Comparison of ENCODE assay signal across 20 cellular contexts in the genomic region with DNA sequence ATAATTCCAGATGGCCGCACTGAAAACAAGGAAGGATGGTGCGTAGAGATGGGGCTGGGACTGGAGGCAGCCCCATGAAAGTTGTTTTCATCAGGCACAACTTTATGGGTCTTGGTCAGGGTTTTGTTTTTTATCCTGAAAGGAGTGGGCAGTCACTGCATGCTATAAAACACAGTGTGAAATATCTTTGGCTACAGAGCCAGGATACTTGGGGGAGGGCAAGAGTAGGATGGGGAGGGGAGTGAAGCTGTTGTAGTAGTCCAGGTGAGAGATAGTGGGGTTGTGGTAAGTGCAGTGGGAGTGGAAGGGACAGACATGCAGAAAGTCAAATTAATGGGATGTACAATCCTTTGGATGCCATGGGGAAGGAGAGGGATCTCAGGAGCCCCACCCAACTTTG. TPM values are rescaled to one million over a fixed set of nuclear protein-coding genes. Genes with fewer than 3 reads are reported as not detected.
"Had no signal": no experiment of that assay in that cellular context is flagged by ENCODE, and none has a peak within 500 bp of the region (broad histone marks: within the 10 kb centered on the region; RNA-seq: fewer than 3 reads in every experiment).

No MANE protein-coding gene starts in this region.

- H3K4me3 ChIP-seq: ascending aorta, colonic mucosa, hepatocyte, psoas muscle, thoracic aorta, vagina had no signal

- H3K36me3 ChIP-seq: colonic mucosa had no signal

- ATAC-seq: activated T-cell treated with anti-CD3 and anti-CD28 coated beads, Interleukin-2, amount 50 U/mL, for 72 hours; naive thymus-derived CD8-positive, alpha-beta T cell had no signal

- H3K27ac Mint-ChIP-seq: activated CD4-positive, alpha-beta memory T cell treated with anti-CD3 and anti-CD28 coated beads, Interleukin-2, amount 10 ng/mL, durations not matched to agents 7 days and 5 days; activated naive CD8-positive, alpha-beta T cell treated with anti-CD3 and anti-CD28 coated beads for 36 hours; activated T-cell treated with anti-CD3 and anti-CD28 coated beads, Interleukin-2, amount 50 U/mL, for 72 hours; stimulated activated naive CD8-positive, alpha-beta T cell treated with anti-CD3 and anti-CD28 coated beads, Interleukin-15, Interleukin-2, amounts not matched to agents 100 ng/mL and 50 ng/mL, for 24 hours had no signal

- H3K9me3 ChIP-seq: ascending aorta, colonic mucosa, psoas muscle, thoracic aorta, vagina had no signal

- H3K9me3 Mint-ChIP-seq: activated CD4-positive, alpha-beta memory T cell treated with anti-CD3 and anti-CD28 coated beads, Interleukin-2, amount 10 ng/mL, durations not matched to agents 7 days and 5 days; activated T-cell treated with anti-CD3 and anti-CD28 coated beads, Interleukin-2, amount 50 U/mL, for 72 hours; naive thymus-derived CD8-positive, alpha-beta T cell had no signal

- H3K27me3 ChIP-seq: ascending aorta, colonic mucosa, hepatocyte, vagina had no signal

- H3K27me3 Mint-ChIP-seq: activated CD4-positive, alpha-beta memory T cell treated with anti-CD3 and anti-CD28 coated beads, Interleukin-2, amount 10 ng/mL, durations not matched to agents 7 days and 5 days; activated naive CD8-positive, alpha-beta T cell treated with anti-CD3 and anti-CD28 coated beads for 36 hours; naive thymus-derived CD8-positive, alpha-beta T cell; stimulated activated naive CD8-positive, alpha-beta T cell treated with anti-CD3 and anti-CD28 coated beads, Interleukin-15, Interleukin-2, amounts not matched to agents 100 ng/mL and 50 ng/mL, for 24 hours had no signal

- H3K4me1 ChIP-seq: colonic mucosa, vagina had no signal

- H3K27ac ChIP-seq: ascending aorta, colonic mucosa, hepatocyte, psoas muscle, thoracic aorta, vagina had no signal

- DNase-seq: activated CD4-positive, alpha-beta memory T cell treated with anti-CD3 and anti-CD28 coated beads, Interleukin-2, amount 10 ng/mL, durations not matched to agents 7 days and 5 days; activated gamma-delta T cell treated with Interleukin-2 at 50 U/mL for 16 hours; activated naive CD8-positive, alpha-beta T cell treated with anti-CD3 and anti-CD28 coated beads for 36 hours; activated T-cell treated with anti-CD3 and anti-CD28 coated beads, Interleukin-2, amount 50 U/mL, for 72 hours; colonic mucosa; effector CD4-positive, alpha-beta T cell; kidney; naive thymus-derived CD8-positive, alpha-beta T cell; psoas muscle; stimulated activated CD4-positive, alpha-beta T cell treated with anti-CD3 and anti-CD28 coated beads, Interleukin-15, amount 100 ng/mL, for 24 hours; stimulated activated CD4-positive, alpha-beta T cell treated with anti-CD3 and anti-CD28 coated beads, Interleukin-4, amount 100 ng/mL, for 24 hours; T-helper 9 cell had no signal

- H3K4me3 Mint-ChIP-seq: activated CD4-positive, alpha-beta memory T cell treated with anti-CD3 and anti-CD28 coated beads, Interleukin-2, amount 10 ng/mL, durations not matched to agents 7 days and 5 days; activated naive CD8-positive, alpha-beta T cell treated with anti-CD3 and anti-CD28 coated beads for 36 hours; activated T-cell treated with anti-CD3 and anti-CD28 coated beads, Interleukin-2, amount 50 U/mL, for 72 hours; naive thymus-derived CD8-positive, alpha-beta T cell; stimulated activated naive CD8-positive, alpha-beta T cell treated with anti-CD3 and anti-CD28 coated beads, Interleukin-15, Interleukin-2, amounts not matched to agents 100 ng/mL and 50 ng/mL, for 24 hours had no signal

- FAIRE-seq: frontal cortex, kidney had no signal

RNA-seq across cellular contexts. Expression of a gene that starts 56.5 kb away (rescaled TPM):
- total RNA-seq: activated T-cell treated with anti-CD3 and anti-CD28 coated beads, Interleukin-2, amount 50 U/mL, for 72 hours; ascending aorta; fibroblast of lung; frontal cortex; hepatocyte; lower leg skin had no signal
- polyA plus RNA-seq: fibroblast of lung; hepatocyte; naive thymus-derived CD8-positive, alpha-beta T cell had no signal
